In the genomic region with DNA sequence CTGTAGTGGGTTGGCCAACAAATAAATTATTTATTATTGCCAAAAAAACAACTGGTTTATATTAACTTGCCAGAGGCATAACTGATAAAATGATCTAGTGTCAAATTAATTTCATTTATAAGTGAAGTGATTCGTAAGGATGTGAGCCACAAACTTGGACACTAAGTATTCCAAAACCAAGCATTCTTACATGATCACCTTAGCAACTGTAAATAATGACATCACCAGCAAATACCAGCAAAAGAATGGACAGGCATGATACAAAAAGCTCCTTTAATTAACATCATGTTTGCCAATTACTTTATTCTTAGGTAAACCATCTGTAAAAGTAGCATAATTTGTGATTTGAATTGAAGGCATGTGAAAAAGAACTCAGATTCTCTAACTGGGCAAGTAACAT, we compare ENCODE assay signal across 16 cellular contexts. TPM values are rescaled to one million over a fixed set of nuclear protein-coding genes. Genes with fewer than 3 reads are reported as not detected.
DNase-seq lines count a peak whose midpoint lies in the region; ATAC-seq, FAIRE-seq and TF ChIP-seq lines count a peak whose summit lies in the region.
"Had no signal": no experiment of that assay in that cellular context is flagged by ENCODE, and none has a peak within 500 bp of the region (broad histone marks: within the 10 kb centered on the region; RNA-seq: fewer than 3 reads in every experiment).

No MANE protein-coding gene starts in this region.

- no peak overlapping the region for H4K5ac ChIP-seq in IMR-90 (ENCODE audit: low read depth, low read length)

- H3K4me1 ChIP-seq in IMR-90 (ENCODE audit: control insufficient read depth, insufficient read depth, low read length) (no peaks in the 10 kb centered on the region), K562 (replicated peaks in 1 of 2; ENCODE audit: control insufficient read depth in 2 of 2, insufficient read depth in 2 of 2, low read length in 2 of 2) (no peaks in the 10 kb centered on the region), mesenchymal stem cell (ENCODE audit: control insufficient read depth, insufficient read depth, low read depth, low read length) (no peaks in the 10 kb centered on the region)

- H3K14ac ChIP-seq in IMR-90 (replicated peaks; ENCODE audit: low read depth, low read length) (no peak overlapping the region), mesenchymal stem cell (ENCODE audit: low read length in 2 of 2) (no peak overlapping the region)

- no peaks in the 10 kb centered on the region for H3K79me1 ChIP-seq in IMR-90 (ENCODE audit: low read depth in 1 of 2, low read length in 2 of 2)
- no peaks in the 10 kb centered on the region for H3K79me1 ChIP-seq in mesenchymal stem cell (replicated peaks; ENCODE audit: low read length, poor library complexity, severe bottlenecking)

- dilution Hi-C loops in IMR-90 (cut with HindIII; ENCODE audit: low sequenced_read_pairs, unreplicated experiment), result no loop called here

- no TSS peak for BruUV-seq in IMR-90 (replicated peaks; lab: Mats Ljungman, UMichigan)
- BruUV-seq in K562 (replicated peaks; lab: Mats Ljungman, UMichigan), result no TSS peak

- no peak for TF ChIP-seq RAD21 in IMR-90 (IDR thresholded peaks at IDR 0.05; ENCODE audit: low read length)
- TF ChIP-seq RAD21 in K562 (CRISPR knock-in tag; conservative IDR thresholded peaks at IDR 0.05 in 1 of 2, IDR thresholded peaks at IDR 0.05 in 1 of 2), result no peak

- H3K18ac ChIP-seq in IMR-90 (ENCODE audit: low read depth, low read length), result no peak overlapping the region
- H3K18ac ChIP-seq in mesenchymal stem cell (ENCODE audit: low read depth in 1 of 2, low read length in 2 of 2), result no peak overlapping the region

- H3K56ac ChIP-seq in IMR-90 (ENCODE audit: extremely low read depth, insufficient read depth, low read length), result no peak overlapping the region

- H2AK9ac ChIP-seq in IMR-90 (replicated peaks; ENCODE audit: low read depth, low read length, poor library complexity), result no peak overlapping the region

- CTCF ChIA-PET in IMR-90 (lab: Yijun Ruan, JAX), result interaction anchor here (0.9 to 1.0 kb wide), 2 partner anchors 9 to 39 kb away, joined by 3 read pairs; no protein-coding TSS in a partner anchor
- CTCF ChIA-PET in K562 (lab: Yijun Ruan, JAX; ENCODE audit: low intra/inter-chr PET ratio), result interaction anchor here (0.6 kb wide), 1 partner anchor 144 kb away, joined by 3 read pairs; no protein-coding TSS in a partner anchor

- H2AK5ac ChIP-seq in IMR-90 (ENCODE audit: low read depth, low read length) (no peak overlapping the region), mesenchymal stem cell (ENCODE audit: low read length, severe bottlenecking) (no peak overlapping the region)

- no peak overlapping the region for H2AFZ ChIP-seq in IMR-90 (replicated peaks; ENCODE audit: low read length, poor library complexity)
- H2AFZ ChIP-seq in K562 (ENCODE audit: low read depth, low read length), result no peak overlapping the region
- H2AFZ ChIP-seq in mesenchymal stem cell (ENCODE audit: low read depth, low read length), result no peak overlapping the region

- H3K27me3 ChIP-seq in IMR-90 (ENCODE audit: control insufficient read depth, insufficient read depth, low read length) (peaks cover 3% of the 10 kb centered on the region; the same call in 1 of the 2 replicates), K562 (ENCODE audit: control insufficient read depth in 2 of 2, insufficient read depth in 2 of 2, low read length in 2 of 2) (peaks cover 16 to 22% of the 10 kb centered on the region in 2 experiments; a peak in 3 of 5 replicates), mesenchymal stem cell (ENCODE audit: control insufficient read depth in 1 of 2, insufficient read depth in 1 of 2, low read length in 2 of 2) (peaks cover 8 to 18% of the 10 kb centered on the region in 2 experiments)
- H3K27me3 ChIP-seq: BLaER1 had no signal

- H4K8ac ChIP-seq in IMR-90 (ENCODE audit: low read depth in 2 of 2, low read length in 2 of 2) (no peak overlapping the region), mesenchymal stem cell (ENCODE audit: low read length) (no peak overlapping the region)

- H3K9ac ChIP-seq in IMR-90 (ENCODE audit: low read depth, low read length) (no peak overlapping the region), K562 (ENCODE audit: insufficient read depth in 1 of 2, low read depth in 2 of 2, low read length in 2 of 2) (no peak overlapping the region), mesenchymal stem cell (ENCODE audit: low read length) (peak overlapping the region; percentile 72)
- H3K9ac ChIP-seq: BLaER1, SK-N-SH had no signal

- H2BK20ac ChIP-seq in IMR-90 (ENCODE audit: low read depth, low read length), result no peak overlapping the region

- H3K9me3 ChIP-seq in IMR-90 (ENCODE audit: control insufficient read depth, insufficient read depth, low read length) (no peaks in the 10 kb centered on the region), K562 (replicated peaks; ENCODE audit: control insufficient read depth, insufficient read depth, low read depth, low read length) (no peaks in the 10 kb centered on the region), mesenchymal stem cell (ENCODE audit: control insufficient read depth, low read length) (peaks cover 18% of the 10 kb centered on the region)

- H4K20me1 ChIP-seq in IMR-90 (ENCODE audit: insufficient read depth, low read length) (no peaks in the 10 kb centered on the region), K562 (replicated peaks; ENCODE audit: control insufficient read depth, insufficient read depth, low read length) (no peaks in the 10 kb centered on the region; the same call in 1 of the 2 replicates)
- H4K20me1 ChIP-seq: BLaER1 had no signal

- H2BK15ac ChIP-seq in IMR-90 (ENCODE audit: low read depth, low read length), result no peak overlapping the region
- no peak overlapping the region for H2BK15ac ChIP-seq in mesenchymal stem cell (ENCODE audit: low read depth, poor library complexity, severe bottlenecking)

- no peak overlapping the region for H3K4me2 ChIP-seq in IMR-90 (ENCODE audit: low read depth, low read length)
- no peak overlapping the region for H3K4me2 ChIP-seq in K562 (ENCODE audit: insufficient read depth, low read length)
- no peak overlapping the region for H3K4me2 ChIP-seq in mesenchymal stem cell (ENCODE audit: low read length, poor library complexity, severe bottlenecking)
- H3K4me2 ChIP-seq: BLaER1, SK-N-SH had no signal

- H3K4ac ChIP-seq in IMR-90 (ENCODE audit: low read depth, low read length) (no peak overlapping the region), mesenchymal stem cell (ENCODE audit: low read depth in 1 of 2, low read length in 2 of 2) (no peak overlapping the region)

- H2BK120ac ChIP-seq in IMR-90 (ENCODE audit: low read depth, low read length) (no peak overlapping the region), mesenchymal stem cell (ENCODE audit: low read depth, low read length) (no peak overlapping the region)

- no peak overlapping the region for H2BK5ac ChIP-seq in IMR-90 (ENCODE audit: low read depth, low read length, poor library complexity, severe bottlenecking)
- H2BK5ac ChIP-seq in mesenchymal stem cell (ENCODE audit: low read depth, low read length, poor library complexity, severe bottlenecking), result no peak overlapping the region

- intact Hi-C loops in IMR-90 (cut with micrococcal nuclease), result no loop called here
- intact Hi-C loops in K562 (cut with micrococcal nuclease), result no loop called here

- WGBS in IMR-90 (ENCODE audit: extremely low coverage in 2 of 2, insufficient read length in 1 of 2), 2 experiments, result no CpG with 5 or more reads among the region's 1 CpG
- 0% methylated on average over 1 of the region's 1 CpG for WGBS in K562 (ENCODE audit: insufficient coverage, low coverage, missing lambda C conversion rate)
- WGBS in mesenchymal stem cell, result 75% methylated on average over 1 of the region's 1 CpG

- TF ChIP-seq POLR2A in IMR-90 (IDR thresholded peaks at IDR 0.05; ENCODE audit: low read depth, low read length), result no peak
- no peak for TF ChIP-seq POLR2A in K562 (conservative IDR thresholded peaks at IDR 0.05)

- H3K4me3 ChIP-seq in AG10803 (ENCODE audit: low read length), result no peak overlapping the region
- no peak overlapping the region for H3K4me3 ChIP-seq in IMR-90 (ENCODE audit: insufficient read depth, low read depth, low read length)
- no peak overlapping the region for H3K4me3 ChIP-seq in K562
- no peak overlapping the region for H3K4me3 ChIP-seq in mesenchymal stem cell (ENCODE audit: insufficient read depth in 1 of 2, low read depth in 1 of 2, low read length in 2 of 2)
- H3K4me3 ChIP-seq: BLaER1 had no signal

- no peaks in the 10 kb centered on the region for H3K79me2 ChIP-seq in K562 (ENCODE audit: control insufficient read depth, insufficient read depth, low read length)

- TF ChIP-seq EP300 in K562 (IDR thresholded peaks at IDR 0.05; ENCODE audit: low read length), result no peak

- H4K91ac ChIP-seq in IMR-90 (ENCODE audit: insufficient read depth, low read depth, low read length), result no peak overlapping the region
- no peak overlapping the region for H4K91ac ChIP-seq in mesenchymal stem cell (ENCODE audit: low read length)

- no peak overlapping the region for H2BK12ac ChIP-seq in mesenchymal stem cell (ENCODE audit: low read length in 2 of 2)

- no peak overlapping the region for H3K27ac ChIP-seq in IMR-90 (ENCODE audit: insufficient read depth, low read length)
- no peak overlapping the region for H3K27ac ChIP-seq in K562 (ENCODE audit: extremely low read depth, low read depth, low read length)
- no peak overlapping the region for H3K27ac ChIP-seq in mesenchymal stem cell (ENCODE audit: low read length, poor library complexity, severe bottlenecking)
- H3K27ac ChIP-seq: BLaER1 had no signal

- peak; percentile 58 for FAIRE-seq in K562 (lab: Jason Lieb, UNC)
- FAIRE-seq: GM12891, HTR-8/SVneo had no signal

- H3K36me3 ChIP-seq in IMR-90 (ENCODE audit: control insufficient read depth, insufficient read depth, low read length), result no peaks in the 10 kb centered on the region
- no peaks in the 10 kb centered on the region for H3K36me3 ChIP-seq in K562 (ENCODE audit: control insufficient read depth, insufficient read depth, low read length)
- H3K36me3 ChIP-seq in mesenchymal stem cell (ENCODE audit: control insufficient read depth in 1 of 2, insufficient read depth in 2 of 2, low read depth in 1 of 2, low read length in 2 of 2), result no peaks in the 10 kb centered on the region
- H3K36me3 ChIP-seq: BLaER1 had no signal

- no peak for ATAC-seq in IMR-90 (ENCODE audit: low read depth)
- ATAC-seq in K562, result no peak
- no peak for ATAC-seq in GM19035 (IDR thresholded peaks at IDR 0.05; ENCODE audit: unreplicated experiment)

- POLR2A ChIA-PET in IMR-90 (lab: Charles Lee; ENCODE audit: unreplicated experiment) (no interaction called here), K562 (lab: Yijun Ruan, JAX) (no interaction called here)

- no peak for TF ChIP-seq CTCF in AG10803 (conservative IDR thresholded peaks at IDR 0.05; ENCODE audit: low read length)
- TF ChIP-seq CTCF in IMR-90 (conservative IDR thresholded peaks at IDR 0.05; ENCODE audit: low read depth, low read length), result no peak
- TF ChIP-seq CTCF in K562 (IDR thresholded peaks at IDR 0.05 in 2 of 3, conservative IDR thresholded peaks at IDR 0.05 in 1 of 3; ENCODE audit: insufficient read depth in 2 of 3, low read depth in 1 of 3, low read length in 3 of 3), result no peak

- peak; percentile 59 for DNase-seq in AG10803 (ENCODE audit: low read depth)
- peak; percentile 16 for DNase-seq in IMR-90
- no peak for DNase-seq in K562 (ENCODE audit: extremely low read depth in 1 of 4, low spot score in 3 of 4)
- no peak for DNase-seq in mesenchymal stem cell
- no peak for DNase-seq in NK-92 treated with Interleukin-12 subunit alpha and Interleukin-12 subunit beta, amount 100 ng/mL, for 24 hours (lab: John Stamatoyannopoulos, UW)
- DNase-seq in NCI-H1105 (lab: John Stamatoyannopoulos, UW), result no peak
- DNase-seq: H9, NCI-H2107 had no signal

- in situ Hi-C loops in IMR-90 (cut with MboI; ENCODE audit: low sequenced_read_pairs), result no loop called here
- in situ Hi-C loops in K562 (cut with MboI), result no loop called here

- no peaks in the 10 kb centered on the region for H3K9me1 ChIP-seq in IMR-90 (ENCODE audit: insufficient read depth, low read length)
- H3K9me1 ChIP-seq in K562 (ENCODE audit: control insufficient read depth, insufficient read depth, low read length), result no peaks in the 10 kb centered on the region

- no peak overlapping the region for H3K23ac ChIP-seq in IMR-90 (ENCODE audit: low read depth, low read length)
- H3K23ac ChIP-seq in mesenchymal stem cell (ENCODE audit: low read length in 2 of 2), result no peak overlapping the region

RNA-seq across cellular contexts. Expression of a gene that starts 17.2 kb away (rescaled TPM):
- total RNA-seq in IMR-90 (2012; rRNA removed) (not detected in 2 replicates), K562 (2014; rRNA removed) (not detected in 2 replicates), K562 (2014; rRNA removed; fragmentation: Illumina TruSeq; extraction: Trizol) (not detected in 2 replicates), K562 (2015; rRNA removed; fragmentation: Illumina TruSeq; extraction: Trizol) (not detected in 2 replicates), K562 (2021) (not detected in 2 replicates)
- polyA plus RNA-seq in IMR-90 (2012; rRNA removed) (0.03 and 0.04 TPM in 2 replicates), K562 (2011; rRNA removed) (not detected in 2 replicates), K562 (2014; fragmentation: Illumina TruSeq; extraction: Trizol) (not detected in 2 replicates), K562 (2014; fragmentation: Nextera tagmentation; extraction: Ambion mirVana) (not detected), K562 (2014; rRNA removed) (not detected in 2 replicates)
- 0.03 and 0.06 TPM in 2 replicates for polyA plus RNA-seq in IMR-90 (2012; cell fraction: cytosol; rRNA removed)
- polyA plus RNA-seq in IMR-90 (2012; cell fraction: nucleus; rRNA removed; ENCODE audit: low replicate concordance), result 0.05 TPM in 2 replicates
- not detected in 2 replicates for total RNA-seq in K562 (2011; cell fraction: chromatin; rRNA removed; ENCODE audit: low replicate concordance)
- not detected in 2 replicates for total RNA-seq in K562 (2011; cell fraction: nucleolus; rRNA removed)
- not detected in 2 replicates for total RNA-seq in K562 (2011; cell fraction: nucleoplasm; rRNA removed)
- polyA plus RNA-seq in K562 (2011; cell fraction: cytosol; rRNA removed), result not detected in 2 replicates
- not detected in 2 replicates for polyA plus RNA-seq in K562 (2011; cell fraction: nucleus; rRNA removed)
- not detected in 2 replicates for polyA plus RNA-seq in K562 (2012)
- polyA minus RNA-seq in K562 (2011; rRNA and poly(A)+ RNA removed), result not detected in 2 replicates
- polyA minus RNA-seq in K562 (2011; cell fraction: cytosol; rRNA and poly(A)+ RNA removed), result not detected in 2 replicates
- not detected in 2 replicates for polyA minus RNA-seq in K562 (2011; cell fraction: nucleus; rRNA and poly(A)+ RNA removed)
- 0.10 TPM for polyA plus RNA-seq in mesenchymal stem cell (2013, experiment 1 of 2)
- 0.07 TPM for polyA plus RNA-seq in mesenchymal stem cell (2013, experiment 2 of 2)
- total RNA-seq: A172; CD8-positive, alpha-beta T cell; PC-3 had no signal
- polyA plus RNA-seq: SK-N-SH had no signal

Comparison
In these comparisons a context has a peak if more than half of its experiments do, and no peak if none do; other contexts are left out.
1. DNase-seq: peak in AG10803 (single experiment) and IMR-90 (single experiment); none in K562 (0 of 4), mesenchymal stem cell (single experiment), NK-92 treated with Interleukin-12 subunit alpha and Interleukin-12 subunit beta, amount 100 ng/mL, for 24 hours (single experiment) and NCI-H1105 (single experiment).